In genomic region chr16:69772560-69773254, GRCh38 we compare ENCODE assay signal across 10 cellular contexts. TPM values are rescaled to one million over a fixed set of nuclear protein-coding genes. Genes with fewer than 3 reads are reported as not detected.
DNase-seq lines count a peak whose midpoint lies in the region; ATAC-seq and TF ChIP-seq lines count a peak whose summit lies in the region.
"Had no signal": no experiment of that assay in that cellular context is flagged by ENCODE, and none has a peak within 500 bp of the region (broad histone marks: within the 10 kb centered on the region; RNA-seq: fewer than 3 reads in every experiment).

No MANE protein-coding gene starts in this region.

- no peak for TF ChIP-seq RAD21 in HCT116 (IDR thresholded peaks at IDR 0.05; ENCODE audit: low read depth)

- no peaks in the 10 kb centered on the region for H3K9me2 ChIP-seq in HCT116 (ENCODE audit: insufficient read depth)

- TF ChIP-seq POLR2A in HCT116 (IDR thresholded peaks at IDR 0.05; ENCODE audit: borderline replicate concordance, extremely low read depth, insufficient read depth, insufficient read length) = no peak

- H2AK5ac ChIP-seq in mesenchymal stem cell (ENCODE audit: low read length, severe bottlenecking) = no peak overlapping the region

- no TSS peak for BruUV-seq in HCT116 (replicated peaks; lab: Mats Ljungman, UMichigan)

- H3K4me1 Mint-ChIP-seq in T-helper 17 cell = peaks cover 29% of the 10 kb centered on the region

- no peak overlapping the region for H2BK15ac ChIP-seq in mesenchymal stem cell (ENCODE audit: low read depth, poor library complexity, severe bottlenecking)

- H3K4me3 Mint-ChIP-seq in T-helper 17 cell = no peak overlapping the region

- H4K20me1 ChIP-seq in HCT116 (ENCODE audit: insufficient read depth) = no peaks in the 10 kb centered on the region

- H3K4me2 ChIP-seq in HCT116 (ENCODE audit: low read length) = peak overlapping the region; percentile 69
- H3K4me2 ChIP-seq in mesenchymal stem cell (ENCODE audit: low read length, poor library complexity, severe bottlenecking) = no peak overlapping the region

- no peaks in the 10 kb centered on the region for H3K27me3 Mint-ChIP-seq in T-helper 17 cell

- H2BK5ac ChIP-seq in mesenchymal stem cell (ENCODE audit: low read depth, low read length, poor library complexity, severe bottlenecking) = no peak overlapping the region

- no peak overlapping the region for H4K8ac ChIP-seq in mesenchymal stem cell (ENCODE audit: low read length)

- H2BK12ac ChIP-seq in mesenchymal stem cell (ENCODE audit: low read length in 2 of 2) = no peak overlapping the region

- TF ChIP-seq CTCF in HCT116 (IDR thresholded peaks at IDR 0.05 in 2 of 3, conservative IDR thresholded peaks at IDR 0.05 in 1 of 3; ENCODE audit: borderline replicate concordance in 1 of 3, insufficient read depth in 1 of 3, low read depth in 2 of 3, low read length in 2 of 3) = no peak
- TF ChIP-seq CTCF in tibial artery (IDR thresholded peaks at IDR 0.05) = no peak

- peak; percentile 80 for ATAC-seq in HCT116
- ATAC-seq in T-helper 17 cell = no peak

- peaks cover 35% of the 10 kb centered on the region for H3K79me1 ChIP-seq in mesenchymal stem cell (replicated peaks; ENCODE audit: low read length, poor library complexity, severe bottlenecking)

- DNase-seq in AG08395 (ENCODE audit: low spot score) (peak; percentile 10), HCT116 (ENCODE audit: low read depth, low spot score) (no peak), amniotic epithelial cell (ENCODE audit: low read depth) (peak; percentile 45), mesenchymal stem cell (no peak), tibial artery (no peak), NCI-H146 (lab: John Stamatoyannopoulos, UW) (no peak), T-helper 17 cell (no peak), T-helper 9 cell (no peak)
- DNase-seq: Caco-2, NCI-H1105 had no signal

- intact Hi-C loops in HCT116 (cut with micrococcal nuclease) (no loop called here), tibial artery (cut with DNase I; ENCODE audit: low total_unique reads) (no loop called here)

- H4K91ac ChIP-seq in mesenchymal stem cell (ENCODE audit: low read length) = no peak overlapping the region

- H3K14ac ChIP-seq in mesenchymal stem cell (ENCODE audit: low read length in 2 of 2) = no peak overlapping the region

- no peak overlapping the region for H3K18ac ChIP-seq in mesenchymal stem cell (ENCODE audit: low read depth in 1 of 2, low read length in 2 of 2)

- no peak overlapping the region for H3K27ac Mint-ChIP-seq in T-helper 17 cell

- H3K4me3 ChIP-seq in HCT116 (replicated peaks in 1 of 2; ENCODE audit: low read depth in 1 of 2, low read length in 2 of 2) = peak overlapping the region in 1 of 2 experiments; percentile 26; a peak in 2 of 4 replicates
- H3K4me3 ChIP-seq in mesenchymal stem cell (ENCODE audit: insufficient read depth in 1 of 2, low read depth in 1 of 2, low read length in 2 of 2) = peak overlapping the region in 1 of 2 experiments; percentile 48
- H3K4me3 ChIP-seq in tibial artery = no peak overlapping the region

- POLR2A ChIA-PET in HCT116 (lab: Charles Lee) = no interaction called here

- H2BK120ac ChIP-seq in mesenchymal stem cell (ENCODE audit: low read depth, low read length) = no peak overlapping the region

- H3K36me3 ChIP-seq in HCT116 (ENCODE audit: control insufficient read depth in 1 of 2, insufficient read depth in 2 of 2, low read length in 2 of 2) = no peaks in the 10 kb centered on the region
- no peaks in the 10 kb centered on the region for H3K36me3 ChIP-seq in mesenchymal stem cell (ENCODE audit: control insufficient read depth in 1 of 2, insufficient read depth in 2 of 2, low read depth in 1 of 2, low read length in 2 of 2)
- no peaks in the 10 kb centered on the region for H3K36me3 ChIP-seq in tibial artery

- H3K27me3 ChIP-seq in HCT116 (ENCODE audit: insufficient read depth, low read length) (no peaks in the 10 kb centered on the region), mesenchymal stem cell (ENCODE audit: control insufficient read depth in 1 of 2, insufficient read depth in 1 of 2, low read length in 2 of 2) (no peaks in the 10 kb centered on the region), tibial artery (no peaks in the 10 kb centered on the region)

- H3K4me1 ChIP-seq in HCT116 (ENCODE audit: control insufficient read depth in 1 of 2, insufficient read depth in 2 of 2, low read length in 2 of 2) = peaks cover 17 to 34% of the 10 kb centered on the region in 2 experiments
- peaks cover 2% of the 10 kb centered on the region for H3K4me1 ChIP-seq in mesenchymal stem cell (ENCODE audit: control insufficient read depth, insufficient read depth, low read depth, low read length)
- peaks cover 0 to 3% (median 0%) of the 10 kb centered on the region in 4 donors for H3K4me1 ChIP-seq in tibial artery
- H3K4me1 ChIP-seq: Caco-2 had no signal

- H3K27ac ChIP-seq in HCT116 (ENCODE audit: low read depth, low read length) (no peak overlapping the region), mesenchymal stem cell (ENCODE audit: low read length, poor library complexity, severe bottlenecking) (no peak overlapping the region), tibial artery (no peak overlapping the region)

- H3K9me3 ChIP-seq in HCT116 (ENCODE audit: control insufficient read depth in 1 of 2, insufficient read depth in 1 of 2, low read depth in 1 of 2, low read length in 2 of 2) (no peaks in the 10 kb centered on the region), mesenchymal stem cell (ENCODE audit: control insufficient read depth, low read length) (peaks cover 5% of the 10 kb centered on the region), tibial artery (peaks cover 0 to 11% (median 2%) of the 10 kb centered on the region in 3 donors), T-helper 17 cell (ENCODE audit: control insufficient read depth, low read length, poor library complexity, severe bottlenecking) (no peaks in the 10 kb centered on the region)

- no peak overlapping the region for H3K4ac ChIP-seq in mesenchymal stem cell (ENCODE audit: low read depth in 1 of 2, low read length in 2 of 2)

- H2AFZ ChIP-seq in HCT116 (ENCODE audit: low read depth, low read length, poor library complexity, severe bottlenecking) = no peak overlapping the region
- H2AFZ ChIP-seq in mesenchymal stem cell (ENCODE audit: low read depth, low read length) = no peak overlapping the region

- H3K36me3 Mint-ChIP-seq in T-helper 17 cell (ENCODE audit: low read depth) = peaks cover 6% of the 10 kb centered on the region

- H3K23ac ChIP-seq in mesenchymal stem cell (ENCODE audit: low read length in 2 of 2) = no peak overlapping the region

- CTCF ChIA-PET in HCT116 (lab: Charles Lee) = no interaction called here

- peaks cover 69% of the 10 kb centered on the region for H3K79me2 ChIP-seq in HCT116 (ENCODE audit: insufficient read depth, low read length)

- WGBS in mesenchymal stem cell = 79% methylated on average over 9 of the region's 9 CpGs

- RAD21 ChIA-PET in HCT116 (lab: Charles Lee; ENCODE audit: low non-redundant PET in 1 of 2, low total read pairs in 2 of 2, uncharacterized antibody in 2 of 2, unreplicated experiment in 2 of 2) = no interaction called here

- peak overlapping the region; percentile 9; the same call in 1 of the 2 replicates for H3K9ac ChIP-seq in HCT116 (ENCODE audit: low read length)
- H3K9ac ChIP-seq in mesenchymal stem cell (ENCODE audit: low read length) = peak overlapping the region; percentile 33

TF ChIP-seq in HCT116, 20 proteins besides CTCF, POLR2A, EP300 and RAD21 (continues in another document):
- TF ChIP-seq EZH2 (IDR thresholded peaks at IDR 0.05) (no peak), EZH2phosphoT487 (IDR thresholded peaks at IDR 0.05; ENCODE audit: borderline replicate concordance) (no peak), TCF7L2 (IDR thresholded peaks at IDR 0.05; ENCODE audit: borderline replicate concordance, extremely low read depth, insufficient read depth, insufficient read length) (no peak), SIN3A (IDR thresholded peaks at IDR 0.05; ENCODE audit: low read depth) (no peak), EGR1 (IDR thresholded peaks at IDR 0.05; ENCODE audit: low read depth) (no peak), ZNF274 (IDR thresholded peaks at IDR 0.05; ENCODE audit: low read depth, low read length) (no peak), CBX3 (IDR thresholded peaks at IDR 0.05; ENCODE audit: low read depth) (no peak), FOSL1 (IDR thresholded peaks at IDR 0.05; ENCODE audit: low read depth) (no peak)
- TF ChIP-seq, protein P1, sequence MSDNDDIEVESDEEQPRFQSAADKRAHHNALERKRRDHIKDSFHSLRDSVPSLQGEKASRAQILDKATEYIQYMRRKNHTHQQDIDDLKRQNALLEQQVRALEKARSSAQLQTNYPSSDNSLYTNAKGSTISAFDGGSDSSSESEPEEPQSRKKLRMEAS (IDR thresholded peaks at IDR 0.05) = no peak
- TF ChIP-seq, protein P2, sequence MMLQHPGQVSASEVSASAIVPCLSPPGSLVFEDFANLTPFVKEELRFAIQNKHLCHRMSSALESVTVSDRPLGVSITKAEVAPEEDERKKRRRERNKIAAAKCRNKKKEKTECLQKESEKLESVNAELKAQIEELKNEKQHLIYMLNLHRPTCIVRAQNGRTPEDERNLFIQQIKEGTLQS (IDR thresholded peaks at IDR 0.05) = no peak

RNA-seq across cellular contexts. Expression of gene WWP2, which starts 10.6 kb away (rescaled TPM):
- total RNA-seq in HCT116 (2021; ENCODE audit: unreplicated experiment) (44.2 TPM), T-helper 17 cell (10 to 100 TPM; 60.6 to 64.9 TPM)
- polyA plus RNA-seq in HCT116 (2012) = 20.3 and 21.9 TPM in 2 replicates
- 16.7 TPM for polyA plus RNA-seq in mesenchymal stem cell (2013, experiment 1 of 2)
- 16.9 TPM for polyA plus RNA-seq in mesenchymal stem cell (2013, experiment 2 of 2)

RNA-seq across cellular contexts. Expression of gene NOB1, which starts 18.0 kb away (rescaled TPM):
- total RNA-seq in HCT116 (2021; ENCODE audit: unreplicated experiment) = 172 TPM
- polyA plus RNA-seq in HCT116 (2012) = 213 and 237 TPM in 2 replicates
- polyA plus RNA-seq in mesenchymal stem cell (2013, experiment 1 of 2) = 42.8 TPM
- polyA plus RNA-seq in mesenchymal stem cell (2013, experiment 2 of 2) = 41.7 TPM
- 10 to 100 TPM; 32.1 to 36.8 TPM for total RNA-seq in T-helper 17 cell

RNA-seq across cellular contexts. Expression of gene NQO1, which starts 46.3 kb away (rescaled TPM):
- total RNA-seq in HCT116 (2021; ENCODE audit: unreplicated experiment) (519 TPM), T-helper 17 cell (1 to 10 TPM; 1.7 to 2.5 TPM)
- 323 and 330 TPM in 2 replicates for polyA plus RNA-seq in HCT116 (2012)
- polyA plus RNA-seq in mesenchymal stem cell (2013, experiment 1 of 2) = 422 TPM
- polyA plus RNA-seq in mesenchymal stem cell (2013, experiment 2 of 2) = 441 TPM

Comparison
In these comparisons a context has a peak if more than half of its experiments do, and no peak if none do; other contexts are left out.
1. DNase-seq: peak in AG08395 (single experiment) and amniotic epithelial cell (single experiment); none in HCT116 (single experiment), mesenchymal stem cell (single experiment), tibial artery (0 of 2), NCI-H146 (single experiment), T-helper 17 cell (0 of 3) and T-helper 9 cell (single experiment).
2. RNA of gene NQO1, which starts 46.3 kb away (total RNA-seq): 519 TPM in HCT116 (single experiment); 1.7 to 2.5 TPM in T-helper 17 cell; every median in the first group is over 100 times any median in the second.